ENCODE assay signal across 1 cellular context in the genomic region with DNA sequence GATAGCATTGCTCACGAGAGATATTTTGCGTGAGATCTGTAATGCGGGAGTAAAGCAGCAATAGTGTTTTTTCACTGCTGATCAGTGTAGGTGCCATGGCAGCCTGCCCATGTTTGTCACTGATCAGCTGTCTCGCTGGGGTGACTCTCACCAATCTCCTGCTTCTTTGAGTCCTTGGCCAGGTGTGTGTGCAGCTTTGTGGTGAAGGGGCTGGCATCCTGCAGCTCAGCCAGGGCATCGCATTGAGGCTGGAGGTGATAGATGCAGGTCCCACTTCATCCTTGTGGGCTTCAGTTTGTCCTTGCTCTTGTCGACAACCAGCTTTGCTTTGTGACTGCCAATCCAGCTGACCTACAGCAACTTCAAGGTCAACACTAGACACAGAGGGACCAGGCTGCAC.
TF ChIP-seq lines count a peak whose summit lies in the region.

No MANE protein-coding gene starts in this region.

TF ChIP-seq in GM23338, 12 proteins besides CTCF, POLR2A, EP300 and RAD21 (continued from another document):
- TF ChIP-seq, protein P1, sequence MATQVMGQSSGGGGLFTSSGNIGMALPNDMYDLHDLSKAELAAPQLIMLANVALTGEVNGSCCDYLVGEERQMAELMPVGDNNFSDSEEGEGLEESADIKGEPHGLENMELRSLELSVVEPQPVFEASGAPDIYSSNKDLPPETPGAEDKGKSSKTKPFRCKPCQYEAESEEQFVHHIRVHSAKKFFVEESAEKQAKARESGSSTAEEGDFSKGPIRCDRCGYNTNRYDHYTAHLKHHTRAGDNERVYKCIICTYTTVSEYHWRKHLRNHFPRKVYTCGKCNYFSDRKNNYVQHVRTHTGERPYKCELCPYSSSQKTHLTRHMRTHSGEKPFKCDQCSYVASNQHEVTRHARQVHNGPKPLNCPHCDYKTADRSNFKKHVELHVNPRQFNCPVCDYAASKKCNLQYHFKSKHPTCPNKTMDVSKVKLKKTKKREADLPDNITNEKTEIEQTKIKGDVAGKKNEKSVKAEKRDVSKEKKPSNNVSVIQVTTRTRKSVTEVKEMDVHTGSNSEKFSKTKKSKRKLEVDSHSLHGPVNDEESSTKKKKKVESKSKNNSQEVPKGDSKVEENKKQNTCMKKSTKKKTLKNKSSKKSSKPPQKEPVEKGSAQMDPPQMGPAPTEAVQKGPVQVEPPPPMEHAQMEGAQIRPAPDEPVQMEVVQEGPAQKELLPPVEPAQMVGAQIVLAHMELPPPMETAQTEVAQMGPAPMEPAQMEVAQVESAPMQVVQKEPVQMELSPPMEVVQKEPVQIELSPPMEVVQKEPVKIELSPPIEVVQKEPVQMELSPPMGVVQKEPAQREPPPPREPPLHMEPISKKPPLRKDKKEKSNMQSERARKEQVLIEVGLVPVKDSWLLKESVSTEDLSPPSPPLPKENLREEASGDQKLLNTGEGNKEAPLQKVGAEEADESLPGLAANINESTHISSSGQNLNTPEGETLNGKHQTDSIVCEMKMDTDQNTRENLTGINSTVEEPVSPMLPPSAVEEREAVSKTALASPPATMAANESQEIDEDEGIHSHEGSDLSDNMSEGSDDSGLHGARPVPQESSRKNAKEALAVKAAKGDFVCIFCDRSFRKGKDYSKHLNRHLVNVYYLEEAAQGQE (IDR thresholded peaks at IDR 0.05; ENCODE audit: unreplicated experiment), result no peak
- TF ChIP-seq STAT1 (IDR thresholded peaks at IDR 0.05; ENCODE audit: unreplicated experiment) (no peak), CREB1 (CRISPR knock-in tag; IDR thresholded peaks at IDR 0.05; ENCODE audit: low read depth) (no peak), ZNF331 (CRISPR knock-in tag; IDR thresholded peaks at IDR 0.05; ENCODE audit: low read depth) (no peak), EZH2phosphoT487 (IDR thresholded peaks at IDR 0.05; ENCODE audit: unreplicated experiment) (no peak), NANOG (IDR thresholded peaks at IDR 0.05; ENCODE audit: borderline replicate concordance) (no peak), ZNF114 (CRISPR knock-in tag; IDR thresholded peaks at IDR 0.05) (no peak)
